ENCODE assay signal across 2 cellular contexts in the genomic region with DNA sequence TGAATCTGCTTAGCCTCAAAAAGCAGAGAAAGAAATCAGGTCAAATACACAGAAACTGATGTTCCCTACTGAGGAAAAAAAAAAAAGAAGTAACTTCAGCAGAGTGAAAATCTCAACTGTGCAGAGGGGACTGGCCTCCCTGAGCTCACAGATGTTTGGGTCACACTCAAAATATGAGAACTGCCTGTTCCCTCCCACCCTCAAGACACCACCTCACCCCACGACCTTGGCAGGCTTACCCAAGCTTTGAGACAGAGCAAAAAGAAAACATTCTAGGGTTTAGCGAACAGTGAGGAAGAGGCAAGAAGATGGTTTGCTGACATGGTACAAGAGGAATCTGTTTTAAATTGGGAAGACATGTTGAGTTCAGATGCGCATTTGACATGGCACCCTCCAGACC.
TF ChIP-seq lines count a peak whose summit lies in the region.

No MANE protein-coding gene starts in this region.

TF ChIP-seq in liver, 16 proteins besides CTCF, POLR2A, EP300 and RAD21:
- TF ChIP-seq ZBTB33 (IDR thresholded peaks at IDR 0.05) = no peak
- TF ChIP-seq GABPA (IDR thresholded peaks at IDR 0.05 in 1 of 2, conservative IDR thresholded peaks at IDR 0.05 in 1 of 2) = no peak
- no peak for TF ChIP-seq HNF4A (conservative IDR thresholded peaks at IDR 0.05)
- TF ChIP-seq FOXA2 (IDR thresholded peaks at IDR 0.05) = no peak
- peak; percentile 76 for TF ChIP-seq SP1 (IDR thresholded peaks at IDR 0.05)
- TF ChIP-seq TAF1 (conservative IDR thresholded peaks at IDR 0.05) = no peak
- no peak for TF ChIP-seq EGR1 (IDR thresholded peaks at IDR 0.05; ENCODE audit: low read depth in 2 of 2)
- no peak for TF ChIP-seq YY1 (IDR thresholded peaks at IDR 0.05)
- peak; percentile 56 to 73 for TF ChIP-seq RXRA (IDR thresholded peaks at IDR 0.05)
- no peak for TF ChIP-seq HNF4G (IDR thresholded peaks at IDR 0.05)
- TF ChIP-seq, protein P1, sequence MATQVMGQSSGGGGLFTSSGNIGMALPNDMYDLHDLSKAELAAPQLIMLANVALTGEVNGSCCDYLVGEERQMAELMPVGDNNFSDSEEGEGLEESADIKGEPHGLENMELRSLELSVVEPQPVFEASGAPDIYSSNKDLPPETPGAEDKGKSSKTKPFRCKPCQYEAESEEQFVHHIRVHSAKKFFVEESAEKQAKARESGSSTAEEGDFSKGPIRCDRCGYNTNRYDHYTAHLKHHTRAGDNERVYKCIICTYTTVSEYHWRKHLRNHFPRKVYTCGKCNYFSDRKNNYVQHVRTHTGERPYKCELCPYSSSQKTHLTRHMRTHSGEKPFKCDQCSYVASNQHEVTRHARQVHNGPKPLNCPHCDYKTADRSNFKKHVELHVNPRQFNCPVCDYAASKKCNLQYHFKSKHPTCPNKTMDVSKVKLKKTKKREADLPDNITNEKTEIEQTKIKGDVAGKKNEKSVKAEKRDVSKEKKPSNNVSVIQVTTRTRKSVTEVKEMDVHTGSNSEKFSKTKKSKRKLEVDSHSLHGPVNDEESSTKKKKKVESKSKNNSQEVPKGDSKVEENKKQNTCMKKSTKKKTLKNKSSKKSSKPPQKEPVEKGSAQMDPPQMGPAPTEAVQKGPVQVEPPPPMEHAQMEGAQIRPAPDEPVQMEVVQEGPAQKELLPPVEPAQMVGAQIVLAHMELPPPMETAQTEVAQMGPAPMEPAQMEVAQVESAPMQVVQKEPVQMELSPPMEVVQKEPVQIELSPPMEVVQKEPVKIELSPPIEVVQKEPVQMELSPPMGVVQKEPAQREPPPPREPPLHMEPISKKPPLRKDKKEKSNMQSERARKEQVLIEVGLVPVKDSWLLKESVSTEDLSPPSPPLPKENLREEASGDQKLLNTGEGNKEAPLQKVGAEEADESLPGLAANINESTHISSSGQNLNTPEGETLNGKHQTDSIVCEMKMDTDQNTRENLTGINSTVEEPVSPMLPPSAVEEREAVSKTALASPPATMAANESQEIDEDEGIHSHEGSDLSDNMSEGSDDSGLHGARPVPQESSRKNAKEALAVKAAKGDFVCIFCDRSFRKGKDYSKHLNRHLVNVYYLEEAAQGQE (IDR thresholded peaks at IDR 0.05) = no peak
- peak; percentile 99 for TF ChIP-seq NR2F2 (IDR thresholded peaks at IDR 0.05)
- TF ChIP-seq JUND (IDR thresholded peaks at IDR 0.05) = no peak

TF ChIP-seq in HepG2, 621 proteins besides CTCF, POLR2A, EP300 and RAD21 (continued from another document):
- TF ChIP-seq, protein P2, sequence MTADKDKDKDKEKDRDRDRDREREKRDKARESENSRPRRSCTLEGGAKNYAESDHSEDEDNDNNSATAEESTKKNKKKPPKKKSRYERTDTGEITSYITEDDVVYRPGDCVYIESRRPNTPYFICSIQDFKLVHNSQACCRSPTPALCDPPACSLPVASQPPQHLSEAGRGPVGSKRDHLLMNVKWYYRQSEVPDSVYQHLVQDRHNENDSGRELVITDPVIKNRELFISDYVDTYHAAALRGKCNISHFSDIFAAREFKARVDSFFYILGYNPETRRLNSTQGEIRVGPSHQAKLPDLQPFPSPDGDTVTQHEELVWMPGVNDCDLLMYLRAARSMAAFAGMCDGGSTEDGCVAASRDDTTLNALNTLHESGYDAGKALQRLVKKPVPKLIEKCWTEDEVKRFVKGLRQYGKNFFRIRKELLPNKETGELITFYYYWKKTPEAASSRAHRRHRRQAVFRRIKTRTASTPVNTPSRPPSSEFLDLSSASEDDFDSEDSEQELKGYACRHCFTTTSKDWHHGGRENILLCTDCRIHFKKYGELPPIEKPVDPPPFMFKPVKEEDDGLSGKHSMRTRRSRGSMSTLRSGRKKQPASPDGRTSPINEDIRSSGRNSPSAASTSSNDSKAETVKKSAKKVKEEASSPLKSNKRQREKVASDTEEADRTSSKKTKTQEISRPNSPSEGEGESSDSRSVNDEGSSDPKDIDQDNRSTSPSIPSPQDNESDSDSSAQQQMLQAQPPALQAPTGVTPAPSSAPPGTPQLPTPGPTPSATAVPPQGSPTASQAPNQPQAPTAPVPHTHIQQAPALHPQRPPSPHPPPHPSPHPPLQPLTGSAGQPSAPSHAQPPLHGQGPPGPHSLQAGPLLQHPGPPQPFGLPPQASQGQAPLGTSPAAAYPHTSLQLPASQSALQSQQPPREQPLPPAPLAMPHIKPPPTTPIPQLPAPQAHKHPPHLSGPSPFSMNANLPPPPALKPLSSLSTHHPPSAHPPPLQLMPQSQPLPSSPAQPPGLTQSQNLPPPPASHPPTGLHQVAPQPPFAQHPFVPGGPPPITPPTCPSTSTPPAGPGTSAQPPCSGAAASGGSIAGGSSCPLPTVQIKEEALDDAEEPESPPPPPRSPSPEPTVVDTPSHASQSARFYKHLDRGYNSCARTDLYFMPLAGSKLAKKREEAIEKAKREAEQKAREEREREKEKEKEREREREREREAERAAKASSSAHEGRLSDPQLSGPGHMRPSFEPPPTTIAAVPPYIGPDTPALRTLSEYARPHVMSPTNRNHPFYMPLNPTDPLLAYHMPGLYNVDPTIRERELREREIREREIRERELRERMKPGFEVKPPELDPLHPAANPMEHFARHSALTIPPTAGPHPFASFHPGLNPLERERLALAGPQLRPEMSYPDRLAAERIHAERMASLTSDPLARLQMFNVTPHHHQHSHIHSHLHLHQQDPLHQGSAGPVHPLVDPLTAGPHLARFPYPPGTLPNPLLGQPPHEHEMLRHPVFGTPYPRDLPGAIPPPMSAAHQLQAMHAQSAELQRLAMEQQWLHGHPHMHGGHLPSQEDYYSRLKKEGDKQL (CRISPR knock-in tag; IDR thresholded peaks at IDR 0.05; ENCODE audit: low read depth) = no peak
- TF ChIP-seq ZNF124 (CRISPR knock-in tag; IDR thresholded peaks at IDR 0.05) (no peak), HNRNPLL (IDR thresholded peaks at IDR 0.05; ENCODE audit: low read depth, low read length, poor library complexity, severe bottlenecking) (no peak), ZNF142 (CRISPR knock-in tag; IDR thresholded peaks at IDR 0.05) (no peak), KDM5B (CRISPR knock-in tag; IDR thresholded peaks at IDR 0.05; ENCODE audit: borderline replicate concordance) (no peak), ZNF841 (CRISPR knock-in tag; IDR thresholded peaks at IDR 0.05; ENCODE audit: borderline replicate concordance) (no peak), ZNF816 (CRISPR knock-in tag; IDR thresholded peaks at IDR 0.05; ENCODE audit: borderline replicate concordance) (no peak), ELK4 (CRISPR knock-in tag; IDR thresholded peaks at IDR 0.05; ENCODE audit: borderline replicate concordance) (no peak), ZMAT3 (CRISPR knock-in tag; conservative IDR thresholded peaks at IDR 0.05) (no peak)
